ENCODE assay signal across 21 cellular contexts in genomic region chr11:77813256-77813655, GRCh38.
"Had no signal": no experiment of that assay in that cellular context is flagged by ENCODE, and none has a peak within 500 bp of the region (broad histone marks: within the 10 kb centered on the region; RNA-seq: fewer than 3 reads in every experiment).

No MANE protein-coding gene starts in this region.

- H3K4me2 ChIP-seq: hepatocyte had no signal

- H3K36me3 ChIP-seq: right atrium auricular region, thoracic aorta had no signal

- DNase-seq: activated CD4-positive, alpha-beta memory T cell treated with anti-CD3 and anti-CD28 coated beads for 36 hours; activated CD4-positive, alpha-beta T cell treated with anti-CD3 and anti-CD28 coated beads for 48 hours; activated CD4-positive, CD25-positive, alpha-beta regulatory T cell; activated gamma-delta T cell; aorta; cerebellar nuclear complex; endodermal cell; glutamatergic neuron; immature natural killer cell; kidney glomerular epithelial cell; left lung; naive thymus-derived CD4-positive, alpha-beta T cell; psoas muscle; spleen; stimulated activated CD4-positive, alpha-beta T cell treated with anti-CD3 and anti-CD28 coated beads, Interleukin-4, amount 100 ng/mL, for 24 hours; stimulated activated naive CD4-positive, alpha-beta T cell treated with Interleukin-2 at 50 U/mL for 16 hours; T1000 had no signal

- ATAC-seq: left lung; naive thymus-derived CD4-positive, alpha-beta T cell; psoas muscle had no signal

- H3K27ac ChIP-seq: coronary artery, hepatocyte, left lung, psoas muscle, right atrium auricular region, spleen, thoracic aorta had no signal

- H3K4me3 ChIP-seq: coronary artery, hepatocyte, left lung, psoas muscle, right atrium auricular region, spleen, thoracic aorta had no signal

- H3K27me3 ChIP-seq: hepatocyte, left lung, right atrium auricular region, spleen had no signal

- H3K9me3 ChIP-seq: left lung had no signal

- H2AFZ ChIP-seq: hepatocyte had no signal
